Comparison of ENCODE assay signal across 25 cellular contexts in the genomic region with DNA sequence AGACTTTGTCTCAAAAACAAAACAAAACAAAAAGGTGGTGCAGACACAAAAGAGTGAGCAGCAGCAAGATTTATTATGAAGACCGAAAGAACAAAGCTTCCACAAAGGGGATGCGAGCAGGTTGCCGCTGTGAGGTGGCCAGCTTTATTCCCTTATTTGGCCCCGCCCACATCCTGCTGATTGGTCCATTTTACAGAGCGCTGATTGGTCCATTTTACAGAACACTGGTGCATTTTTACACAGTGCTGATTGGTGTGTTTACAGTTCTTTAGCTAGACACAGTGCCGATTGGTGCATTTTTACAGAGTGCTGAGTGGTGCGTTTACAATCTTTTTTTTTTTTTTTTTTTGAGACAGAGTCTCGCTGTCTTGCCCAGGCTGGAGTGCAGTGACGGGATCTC.
"Had no signal": no experiment of that assay in that cellular context is flagged by ENCODE, and none has a peak within 500 bp of the region (broad histone marks: within the 10 kb centered on the region; RNA-seq: fewer than 3 reads in every experiment).

No MANE protein-coding gene starts in this region.

- H3K27me3 ChIP-seq: ascending aorta, cardiac muscle cell, SJCRH30 had no signal

- H3K4me2 ChIP-seq: KMS-11 had no signal

- H3K4me3 ChIP-seq: ascending aorta, cardiac muscle cell, SJCRH30, SK-N-MC had no signal

- ATAC-seq: activated T-cell treated with anti-CD3 and anti-CD28 coated beads, Interleukin-2, amount 50 U/mL, for 72 hours; activated T-helper 17 cell treated with anti-CD3 and anti-CD28 coated beads, Interleukin-2, amount 50 U/mL, for 72 hours; Panc1 had no signal

- H3K9me3 ChIP-seq: ascending aorta, SJCRH30 had no signal

- H3K4me1 ChIP-seq: ascending aorta, SJCRH30 had no signal

- H3K27ac ChIP-seq: ascending aorta, cardiac muscle cell, KMS-11, SJCRH30, SK-N-MC, WERI-Rb-1 had no signal

- DNase-seq: activated CD4-positive, alpha-beta memory T cell treated with anti-CD3 and anti-CD28 coated beads for 36 hours; activated CD4-positive, alpha-beta T cell treated with anti-CD3 and anti-CD28 coated beads, Interleukin-2, amount 50 U/mL, for 1 hour; activated effector memory CD4-positive, alpha-beta T cell treated with anti-CD3 and anti-CD28 coated beads, Interleukin-2, amount 50 U/mL, for 16 hours; activated naive CD4-positive, alpha-beta T cell; activated naive CD8-positive, alpha-beta T cell treated with anti-CD3 and anti-CD28 coated beads, Interleukin-2, amount 10 ng/mL, durations not matched to agents 7 days and 5 days; activated T-cell treated with anti-CD3 and anti-CD28 coated beads, Interleukin-2, amount 50 U/mL, for 1 hour; activated T-cell treated with anti-CD3 and anti-CD28 coated beads, Interleukin-2, amount 50 U/mL, for 72 hours; amygdala; NCI-H1105; NCI-H1417 treated with DMSO at 0.1 percent for 48 hours; NCI-H187 treated with DMSO at 0.1 percent for 48 hours; NCI-H2081; NCI-H226; NCI-H446 treated with DMSO at 0.1 percent for 48 hours; NCI-H524; SHP77; SJCRH30; T1000; WERI-Rb-1 had no signal

- H3K36me3 ChIP-seq: ascending aorta, cardiac muscle cell, SJCRH30, WERI-Rb-1 had no signal

- H3K9ac ChIP-seq: KMS-11 had no signal
